Comparison of ENCODE assay signal across 8 cellular contexts in genomic region chr9:127569819-127570401, GRCh38. TPM values are rescaled to one million over a fixed set of nuclear protein-coding genes. Genes with fewer than 3 reads are reported as not detected.
DNase-seq lines count a peak whose midpoint lies in the region; ATAC-seq and TF ChIP-seq lines count a peak whose summit lies in the region.

No MANE protein-coding gene starts in this region.

- TF ChIP-seq POLR2A in spleen (IDR thresholded peaks at IDR 0.05) = no peak

- 52% methylated on average over 5 of the region's 5 CpGs for WGBS in hepatocyte (ENCODE audit: low lambda C conversion rate, missing lambda C conversion rate)
- 4 to 17% (median 8%) methylated on average over 5 of the region's 5 CpGs for WGBS in spleen, 5 donors

- H3K9me2 ChIP-seq in DOHH2 (replicated peaks; ENCODE audit: control insufficient read depth, low read length) = no peaks in the 10 kb centered on the region
- H3K9me2 ChIP-seq in hepatocyte (replicated peaks; ENCODE audit: insufficient read depth) = no peaks in the 10 kb centered on the region

- intact Hi-C loops in spleen (cut with DNase I; ENCODE audit: low total_unique reads) = no loop called here

- no peak overlapping the region for H3K27ac ChIP-seq in DOHH2 (ENCODE audit: low read depth, low read length)
- H3K27ac ChIP-seq in hepatocyte = peak overlapping the region; percentile 99
- peak overlapping the region; percentile 71 to 92 (median 89) for H3K27ac ChIP-seq in spleen

- no peak for DNase-seq in LNCaP clone FGC (ENCODE audit: low read depth)
- no peak for DNase-seq in activated T-cell treated with anti-CD3 and anti-CD28 coated beads, Interleukin-2, amount 50 U/mL, for 4 hours
- DNase-seq in hepatocyte (ENCODE audit: low spot score) = no peak
- no peak for DNase-seq in spleen
- DNase-seq in anterior cingulate cortex (lab: John Stamatoyannopoulos, UW) = no peak
- DNase-seq in NCI-H1436 treated with DMSO at 0.1 percent for 48 hours (lab: John Stamatoyannopoulos, UW) = no peak

- H3K4me3 Mint-ChIP-seq in activated T-cell treated with anti-CD3 and anti-CD28 coated beads, Interleukin-2, amount 50 U/mL, for 4 hours = peak overlapping the region; percentile 79

- peaks cover 34% of the 10 kb centered on the region for H3K4me1 Mint-ChIP-seq in activated T-cell treated with anti-CD3 and anti-CD28 coated beads, Interleukin-2, amount 50 U/mL, for 4 hours (ENCODE audit: low read depth)

- H3K4me3 ChIP-seq in DOHH2 (ENCODE audit: low read length) (peak overlapping the region; percentile 74), LNCaP clone FGC (ENCODE audit: low read depth, low read length) (peak overlapping the region; percentile 57), hepatocyte (peak overlapping the region; percentile 53), spleen (peak overlapping the region; percentile 40 to 78 (median 68))

- no peaks in the 10 kb centered on the region for H3K36me3 ChIP-seq in DOHH2 (ENCODE audit: control insufficient read depth, low read length)
- no peaks in the 10 kb centered on the region for H3K36me3 ChIP-seq in hepatocyte (replicated peaks; ENCODE audit: insufficient read depth, low read depth)
- H3K36me3 ChIP-seq in spleen = no peaks in the 10 kb centered on the region

- H4K20me1 ChIP-seq in DOHH2 (ENCODE audit: control insufficient read depth, insufficient read depth, low read depth, low read length) (no peaks in the 10 kb centered on the region), hepatocyte (ENCODE audit: insufficient read depth, poor library complexity, severe bottlenecking) (peaks cover 2% of the 10 kb centered on the region)

- no peaks in the 10 kb centered on the region for H3K27me3 Mint-ChIP-seq in activated T-cell treated with anti-CD3 and anti-CD28 coated beads, Interleukin-2, amount 50 U/mL, for 4 hours (ENCODE audit: low read depth)

- peak overlapping the region; percentile 87 for H3K4me2 ChIP-seq in DOHH2 (ENCODE audit: low read length)
- peak overlapping the region; percentile 97 for H3K4me2 ChIP-seq in hepatocyte

- H3K79me2 ChIP-seq in DOHH2 (ENCODE audit: control insufficient read depth, low read length) (no peaks in the 10 kb centered on the region), hepatocyte (peaks cover 40% of the 10 kb centered on the region)

- peaks cover 26% of the 10 kb centered on the region for H3K27me3 ChIP-seq in DOHH2 (ENCODE audit: control insufficient read depth, low read length)
- no peaks in the 10 kb centered on the region for H3K27me3 ChIP-seq in hepatocyte
- H3K27me3 ChIP-seq in spleen (replicated peaks in 1 of 7) = peaks cover 0 to 22% (median 0%) of the 10 kb centered on the region in 7 donors

- no peak for TF ChIP-seq CTCF in DOHH2 (IDR thresholded peaks at IDR 0.05; ENCODE audit: low read depth, low read length, poor library complexity, severe bottlenecking)
- TF ChIP-seq CTCF in LNCaP clone FGC (IDR thresholded peaks at IDR 0.05; ENCODE audit: control insufficient read depth, extremely low read depth, insufficient read depth) = no peak
- TF ChIP-seq CTCF in hepatocyte (IDR thresholded peaks at IDR 0.05; ENCODE audit: poor library complexity) = no peak
- TF ChIP-seq CTCF in spleen (IDR thresholded peaks at IDR 0.05 in 8 of 11, conservative IDR thresholded peaks at IDR 0.05 in 3 of 11) = no peak

- no peaks in the 10 kb centered on the region for H3K36me3 Mint-ChIP-seq in activated T-cell treated with anti-CD3 and anti-CD28 coated beads, Interleukin-2, amount 50 U/mL, for 4 hours (ENCODE audit: insufficient read depth)

- 0 out of 2 replicates have a peak, but pooled peaks cover 3% of the 10 kb centered on the region for H3F3A ChIP-seq in DOHH2 (ENCODE audit: control insufficient read depth, insufficient read depth)

- ATAC-seq in activated T-cell treated with anti-CD3 and anti-CD28 coated beads, Interleukin-2, amount 50 U/mL, for 4 hours = peak; percentile 15 to 29
- no peak for ATAC-seq in GM21526 (IDR thresholded peaks at IDR 0.05; ENCODE audit: low FRiP score, unreplicated experiment)

- H3K4me1 ChIP-seq in DOHH2 (ENCODE audit: control insufficient read depth, low read length) = peaks cover 17% of the 10 kb centered on the region
- peaks cover 53% of the 10 kb centered on the region for H3K4me1 ChIP-seq in hepatocyte (ENCODE audit: insufficient read depth)
- peaks cover 12 to 79% (median 43%) of the 10 kb centered on the region in 6 donors for H3K4me1 ChIP-seq in spleen

- H3K9me3 Mint-ChIP-seq in activated T-cell treated with anti-CD3 and anti-CD28 coated beads, Interleukin-2, amount 50 U/mL, for 4 hours = no peaks in the 10 kb centered on the region

- peak overlapping the region; percentile 39 for H2AFZ ChIP-seq in hepatocyte

- H3K9me3 ChIP-seq in DOHH2 (ENCODE audit: control insufficient read depth, insufficient read depth, low read length) (no peaks in the 10 kb centered on the region), hepatocyte (ENCODE audit: low read depth) (no peaks in the 10 kb centered on the region), spleen (no peaks in the 10 kb centered on the region)

RNA-seq across cellular contexts. Expression of gene STXBP1, which starts 42.2 kb away (rescaled TPM):
- total RNA-seq in activated T-cell treated with anti-CD3 and anti-CD28 coated beads, Interleukin-2, amount 50 U/mL, for 4 hours = 10 to 100 TPM; 10.8 to 11.6 (median 11.0) TPM
- total RNA-seq in hepatocyte (10.7 and 27.6 TPM in 2 replicates), spleen (10 to 100 TPM; 26.0 to 75.7 (median 38.5) TPM)
- polyA plus RNA-seq in hepatocyte (18.0 and 22.6 TPM in 2 replicates), spleen (1 to 10 TPM; 4.3 to 7.6 (median 6.0) TPM)
